ENCODE assay signal across 10 cellular contexts in genomic region chr6:35495258-35496035, GRCh38. TPM values are rescaled to one million over a fixed set of nuclear protein-coding genes. Genes with fewer than 3 reads are reported as not detected.
A peak's percentile ranks its signal among the peaks of the same experiment; 100 is the strongest.
DNase-seq lines count a peak whose midpoint lies in the region; ATAC-seq, FAIRE-seq and TF ChIP-seq lines count a peak whose summit lies in the region.
"Had no signal": no experiment of that assay in that cellular context is flagged by ENCODE, and none has a peak within 500 bp of the region (broad histone marks: within the 10 kb centered on the region; RNA-seq: fewer than 3 reads in every experiment).

No MANE protein-coding gene starts in this region.

- no peaks in the 10 kb centered on the region for H3K36me3 Mint-ChIP-seq in activated naive CD4-positive, alpha-beta T cell treated with anti-CD3 and anti-CD28 coated beads, Interleukin-2, amount 10 ng/mL, durations not matched to agents 7 days and 5 days
- H3K36me3 Mint-ChIP-seq in central memory CD8-positive, alpha-beta T cell (ENCODE audit: insufficient read depth) = no peaks in the 10 kb centered on the region

- H3K4me3 Mint-ChIP-seq in activated naive CD4-positive, alpha-beta T cell treated with anti-CD3 and anti-CD28 coated beads, Interleukin-2, amount 10 ng/mL, durations not matched to agents 7 days and 5 days = peak overlapping the region; percentile 71
- H3K4me3 Mint-ChIP-seq in central memory CD8-positive, alpha-beta T cell = peak overlapping the region; percentile 63

- no peak for TF ChIP-seq CTCF in mucosa of descending colon (IDR thresholded peaks at IDR 0.05)

- no peak for FAIRE-seq in RCC 7860 (lab: Jason Lieb, UNC)

- H3K27ac Mint-ChIP-seq in activated naive CD4-positive, alpha-beta T cell treated with anti-CD3 and anti-CD28 coated beads, Interleukin-2, amount 10 ng/mL, durations not matched to agents 7 days and 5 days = no peak overlapping the region
- no peak overlapping the region for H3K27ac Mint-ChIP-seq in central memory CD8-positive, alpha-beta T cell (ENCODE audit: low read depth)

- peaks cover 40% of the 10 kb centered on the region for H3K4me1 ChIP-seq in mucosa of descending colon (ENCODE audit: low read depth)
- no peaks in the 10 kb centered on the region for H3K4me1 ChIP-seq in urinary bladder (ENCODE audit: insufficient read depth)

- 33% methylated on average over 9 of the region's 9 CpGs for WGBS in urinary bladder

- no peak for ATAC-seq in central memory CD8-positive, alpha-beta T cell (replicated peaks; ENCODE audit: extremely low read depth, poor library complexity, severe bottlenecking)
- ATAC-seq in mucosa of descending colon = no peak
- no peak for ATAC-seq in HG03521 (IDR thresholded peaks at IDR 0.05; ENCODE audit: unreplicated experiment)

- peaks cover 82% of the 10 kb centered on the region for H3K27me3 Mint-ChIP-seq in activated naive CD4-positive, alpha-beta T cell treated with anti-CD3 and anti-CD28 coated beads, Interleukin-2, amount 10 ng/mL, durations not matched to agents 7 days and 5 days
- H3K27me3 Mint-ChIP-seq in central memory CD8-positive, alpha-beta T cell = peaks cover 21% of the 10 kb centered on the region

- intact Hi-C loops in mucosa of descending colon (cut with DNase I, micrococcal nuclease) = no loop called here

- no peak for DNase-seq in activated naive CD4-positive, alpha-beta T cell treated with anti-CD3 and anti-CD28 coated beads, Interleukin-2, amount 10 ng/mL, durations not matched to agents 7 days and 5 days
- no peak for DNase-seq in activated naive CD4-positive, alpha-beta T cell (lab: John Stamatoyannopoulos, UW)
- no peak for DNase-seq in central memory CD8-positive, alpha-beta T cell (ENCODE audit: low spot score in 2 of 2)
- DNase-seq in mucosa of descending colon (no peak), RCC 7860 (ENCODE audit: low spot score) (no peak), AG08395 (ENCODE audit: low spot score) (no peak)
- DNase-seq: DMS 273 treated with DMSO at 0.1 percent for 48 hours; effector memory CD4-positive, alpha-beta T cell had no signal

- no peaks in the 10 kb centered on the region for H3K9me3 Mint-ChIP-seq in activated naive CD4-positive, alpha-beta T cell treated with anti-CD3 and anti-CD28 coated beads, Interleukin-2, amount 10 ng/mL, durations not matched to agents 7 days and 5 days
- no peaks in the 10 kb centered on the region for H3K9me3 Mint-ChIP-seq in central memory CD8-positive, alpha-beta T cell

- H3K36me3 ChIP-seq in mucosa of descending colon (ENCODE audit: low read depth) = no peaks in the 10 kb centered on the region
- no peaks in the 10 kb centered on the region for H3K36me3 ChIP-seq in urinary bladder (ENCODE audit: insufficient read depth)

- H3K27ac ChIP-seq in urinary bladder (ENCODE audit: low read depth) = peak overlapping the region; percentile 92

- peaks cover 16% of the 10 kb centered on the region for H3K4me1 Mint-ChIP-seq in activated naive CD4-positive, alpha-beta T cell treated with anti-CD3 and anti-CD28 coated beads, Interleukin-2, amount 10 ng/mL, durations not matched to agents 7 days and 5 days
- H3K4me1 Mint-ChIP-seq in central memory CD8-positive, alpha-beta T cell = peaks cover 24% of the 10 kb centered on the region

- H3K4me3 ChIP-seq in mucosa of descending colon = peak overlapping the region; percentile 70
- H3K4me3 ChIP-seq in urinary bladder (ENCODE audit: low read depth, low read length) = peak overlapping the region; percentile 77

- H3K9me3 ChIP-seq in mucosa of descending colon = no peaks in the 10 kb centered on the region

- CTCF ChIA-PET in activated naive CD4-positive, alpha-beta T cell treated with anti-CD3 and anti-CD28 coated beads, Interleukin-2, amount 10 ng/mL, durations not matched to agents 7 days and 5 days (lab: Charles Lee) = interaction anchor here (0.9 to 1.2 kb wide), 2 partner anchors 27 to 28 kb away, joined by 3 read pairs; no protein-coding TSS in a partner anchor

RNA-seq across cellular contexts. Expression of gene TEAD3, which starts 1.4 kb away (rescaled TPM):
- total RNA-seq in mucosa of descending colon = 10 to 100 TPM; 28.3 to 98.0 (median 28.8) TPM
- total RNA-seq in urinary bladder = 14.0 TPM
- 126 TPM for polyA plus RNA-seq in urinary bladder

RNA-seq across cellular contexts. Expression of gene TULP1, which starts 17.2 kb away (rescaled TPM):
- total RNA-seq in mucosa of descending colon (not detected), urinary bladder (1.3 TPM)
- polyA plus RNA-seq in urinary bladder = 0.34 TPM

RNA-seq across cellular contexts. Expression of gene RPL10A, which starts 27.2 kb away (rescaled TPM):
- total RNA-seq in mucosa of descending colon = 1,000 to 10,000 TPM in 1 of 3 donors, 100 to 1,000 TPM in 2; 849 to 1,069 (median 985) TPM
- 2,015 TPM for total RNA-seq in urinary bladder
- 2,572 TPM for polyA plus RNA-seq in urinary bladder

RNA-seq across cellular contexts. Expression of gene FANCE, which starts 43.3 kb away (rescaled TPM):
- total RNA-seq in mucosa of descending colon (1 to 10 TPM; 4.1 to 5.0 (median 4.4) TPM), urinary bladder (7.0 TPM)
- 5.0 TPM for polyA plus RNA-seq in urinary bladder
